18 cellular contexts compared by ENCODE assay signal in genomic region chr19:55592391-55593090, GRCh38.
"Had no signal": no experiment of that assay in that cellular context is flagged by ENCODE, and none has a peak within 500 bp of the region (broad histone marks: within the 10 kb centered on the region; RNA-seq: fewer than 3 reads in every experiment).

No MANE protein-coding gene starts in this region.

- H3K27me3 ChIP-seq: gastrocnemius medialis, heart right ventricle, sigmoid colon, thyroid gland had no signal

- H3K9me3 ChIP-seq: esophagus muscularis mucosa, gastrocnemius medialis, heart right ventricle, left ventricle myocardium inferior, neutrophil, sigmoid colon, thyroid gland had no signal

- H3K4me3 ChIP-seq: esophagus muscularis mucosa, gastrocnemius medialis, heart right ventricle, left ventricle myocardium inferior, sigmoid colon, skin epidermis, thyroid gland had no signal

- DNase-seq: effector memory CD4-positive, alpha-beta T cell; gastrocnemius medialis; heart right ventricle; immature natural killer cell; left ventricle myocardium inferior; mammary epithelial cell; naive thymus-derived CD4-positive, alpha-beta T cell; nephron progenitor cell; sigmoid colon; stimulated activated CD4-positive, alpha-beta T cell treated with anti-CD3 and anti-CD28 coated beads, Interleukin-12 subunit alpha, Interleukin-12 subunit beta, amount 100 ng/mL, for 4 hours; stimulated activated naive CD4-positive, alpha-beta T cell treated with Interleukin-2 at 50 U/mL for 16 hours; thyroid gland had no signal

- ATAC-seq: gastrocnemius medialis; naive thymus-derived CD4-positive, alpha-beta T cell had no signal

- FAIRE-seq: endometrium, keratinocyte, urothelium cell line had no signal

- H3K27ac ChIP-seq: esophagus muscularis mucosa, heart right ventricle, left ventricle myocardium inferior, neutrophil, sigmoid colon, skin epidermis, thyroid gland had no signal
